ENCODE assay signal across 1 cellular context in the genomic region with DNA sequence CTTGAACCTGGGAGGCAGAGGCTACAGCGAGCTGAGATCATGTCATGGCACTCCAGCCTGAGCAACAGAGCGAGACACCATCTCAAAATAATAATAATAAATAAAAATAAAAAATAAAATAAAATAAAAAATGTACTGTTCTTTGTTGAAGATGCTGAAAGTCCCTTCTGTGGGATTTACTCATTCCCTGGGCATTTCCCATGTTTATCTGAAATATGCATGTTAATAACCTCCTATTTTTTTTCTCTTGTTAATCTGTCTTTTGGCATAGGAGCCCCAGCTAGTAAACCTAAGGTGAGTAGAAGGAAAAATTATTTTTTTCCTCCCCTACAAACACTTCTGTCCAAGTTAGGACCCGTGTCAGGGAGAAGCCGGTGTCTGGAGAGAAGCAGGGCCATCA.
TF ChIP-seq lines count a peak whose summit lies in the region.

No MANE protein-coding gene starts in this region.

TF ChIP-seq in IMR-90, 13 proteins besides CTCF, POLR2A, EP300 and RAD21:
- TF ChIP-seq BHLHE40 (IDR thresholded peaks at IDR 0.05; ENCODE audit: low read depth, low read length) (no peak), CEBPB (IDR thresholded peaks at IDR 0.05; ENCODE audit: low read depth, low read length) (no peak), SMC3 (IDR thresholded peaks at IDR 0.05; ENCODE audit: low read depth, low read length) (no peak), MAFK (IDR thresholded peaks at IDR 0.05; ENCODE audit: low read depth, low read length) (no peak), MAZ (IDR thresholded peaks at IDR 0.05; ENCODE audit: borderline replicate concordance, low read depth, low read length) (no peak)
